9 cellular contexts compared by ENCODE assay signal in the genomic region with DNA sequence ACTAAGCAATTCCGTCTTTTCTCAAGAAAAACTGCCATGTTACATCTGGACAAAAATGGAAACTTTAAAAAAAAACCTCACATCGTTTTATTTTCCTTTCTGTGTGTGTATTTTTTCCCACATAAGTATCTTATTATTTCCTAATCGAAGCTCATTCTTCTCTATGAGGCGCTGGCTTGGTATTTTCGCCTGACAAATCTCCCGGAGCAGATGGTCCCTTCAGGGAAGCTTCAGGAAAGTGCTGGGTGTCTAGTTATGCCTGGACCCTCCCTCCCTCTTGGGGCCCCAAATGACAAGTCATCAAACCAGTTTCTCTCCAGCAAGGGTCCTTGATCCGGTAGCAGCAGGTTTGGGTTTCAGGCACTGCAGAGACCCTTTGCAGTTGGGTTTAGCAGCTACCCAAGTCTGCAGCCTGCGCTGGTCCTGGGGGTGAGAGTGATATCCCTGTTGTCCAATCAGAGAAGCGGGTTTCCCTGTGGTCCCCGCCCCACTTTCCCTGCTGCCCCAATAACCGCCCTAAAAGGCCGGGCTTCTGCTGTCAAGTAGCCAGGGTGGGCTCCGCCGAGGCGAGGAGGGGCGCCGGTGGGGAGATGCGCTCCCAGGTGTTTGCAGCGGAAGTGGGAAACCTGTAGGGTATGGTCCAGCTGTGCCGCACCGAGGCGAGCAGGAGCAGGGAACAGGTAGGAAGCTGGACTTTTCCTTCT. TPM values are rescaled to one million over a fixed set of nuclear protein-coding genes. Genes with fewer than 3 reads are reported as not detected.
DNase-seq lines count a peak whose midpoint lies in the region; ATAC-seq, FAIRE-seq and TF ChIP-seq lines count a peak whose summit lies in the region.
"Had no signal": no experiment of that assay in that cellular context is flagged by ENCODE, and none has a peak within 500 bp of the region (broad histone marks: within the 10 kb centered on the region; RNA-seq: fewer than 3 reads in every experiment).

A gene (plus strand): TSS at position 527 of the 704 bp plus-strand sequence.

- TF ChIP-seq CTCF in cardiac muscle cell (IDR thresholded peaks at IDR 0.05; ENCODE audit: low read depth, low read length), result no peak
- TF ChIP-seq CTCF in bronchial epithelial cell (IDR thresholded peaks at IDR 0.05; ENCODE audit: insufficient read depth, low read length, severe bottlenecking), result no peak

- peaks cover 42% of the 10 kb centered on the region for H3K27me3 ChIP-seq in cardiac muscle cell
- H3K27me3 ChIP-seq in bronchial epithelial cell (ENCODE audit: control insufficient read depth, insufficient read depth, low read length), result no peaks in the 10 kb centered on the region
- H3K27me3 ChIP-seq: BLaER1 had no signal

- H3K27me3 Mint-ChIP-seq in activated CD4-positive, alpha-beta memory T cell treated with anti-CD3 and anti-CD28 coated beads, Interleukin-2, amount 10 ng/mL, durations not matched to agents 7 days and 5 days, result peaks cover 11% of the 10 kb centered on the region

- H3K9me3 ChIP-seq in cardiac muscle cell (ENCODE audit: low read depth), result no peaks in the 10 kb centered on the region

- intact Hi-C loops in cardiac septum (cut with DNase I), result no loop called here

- no peak within 1 kb of the TSS for H3K27ac Mint-ChIP-seq in activated CD4-positive, alpha-beta memory T cell treated with anti-CD3 and anti-CD28 coated beads, Interleukin-2, amount 10 ng/mL, durations not matched to agents 7 days and 5 days

- no peak for ATAC-seq in GM21737 (IDR thresholded peaks at IDR 0.05; ENCODE audit: unreplicated experiment)

- no peaks in the 10 kb centered on the region for H3K36me3 Mint-ChIP-seq in activated CD4-positive, alpha-beta memory T cell treated with anti-CD3 and anti-CD28 coated beads, Interleukin-2, amount 10 ng/mL, durations not matched to agents 7 days and 5 days (ENCODE audit: low read depth)

- no peaks in the 10 kb centered on the region for H3K4me1 ChIP-seq in cardiac muscle cell (ENCODE audit: low read depth)
- H3K4me1 ChIP-seq: BLaER1 had no signal

- H3K4me3 ChIP-seq in cardiac muscle cell (peak within 1 kb of the TSS; percentile 41), bronchial epithelial cell (ENCODE audit: low read depth, low read length) (peak within 1 kb of the TSS; percentile 80), skin epidermis (peak within 1 kb of the TSS; percentile 24 to 60 (median 45))
- H3K4me3 ChIP-seq: BLaER1 had no signal

- H3K4me1 Mint-ChIP-seq in activated CD4-positive, alpha-beta memory T cell treated with anti-CD3 and anti-CD28 coated beads, Interleukin-2, amount 10 ng/mL, durations not matched to agents 7 days and 5 days, result no peaks in the 10 kb centered on the region

- H3K36me3 ChIP-seq in cardiac muscle cell (no peaks in the 10 kb centered on the region), bronchial epithelial cell (ENCODE audit: control insufficient read depth, insufficient read depth, low read length) (no peaks in the 10 kb centered on the region)
- H3K36me3 ChIP-seq: BLaER1 had no signal

- peak; percentile 27 to 88 for DNase-seq in cardiac muscle cell (ENCODE audit: low read depth in 1 of 2, low spot score in 1 of 2)
- DNase-seq in cardiac septum (ENCODE audit: low spot score), result no peak
- DNase-seq in NCI-H1436 treated with DMSO at 0.1 percent for 48 hours (lab: John Stamatoyannopoulos, UW), result peak; percentile 41
- peak; percentile 83 for DNase-seq in bronchial epithelial cell (ENCODE audit: low read depth)
- DNase-seq in iPS-NIHi11 (ENCODE audit: low spot score), result peak; percentile 97
- DNase-seq in activated CD4-positive, alpha-beta memory T cell treated with anti-CD3 and anti-CD28 coated beads, Interleukin-2, amount 10 ng/mL, durations not matched to agents 7 days and 5 days, result no peak

- FAIRE-seq in bronchial epithelial cell (lab: Jason Lieb, UNC), result no peak

- H3K4me3 Mint-ChIP-seq in activated CD4-positive, alpha-beta memory T cell treated with anti-CD3 and anti-CD28 coated beads, Interleukin-2, amount 10 ng/mL, durations not matched to agents 7 days and 5 days, result no peak within 1 kb of the TSS

- CTCF ChIA-PET in activated CD4-positive, alpha-beta memory T cell treated with anti-CD3 and anti-CD28 coated beads, Interleukin-2, amount 10 ng/mL, durations not matched to agents 7 days and 5 days (lab: Charles Lee), result no interaction called here

- POLR2A ChIA-PET in activated CD4-positive, alpha-beta memory T cell treated with anti-CD3 and anti-CD28 coated beads, Interleukin-2, amount 10 ng/mL, durations not matched to agents 7 days and 5 days (lab: Charles Lee), result no interaction called here

- no peaks in the 10 kb centered on the region for H3K9me3 Mint-ChIP-seq in activated CD4-positive, alpha-beta memory T cell treated with anti-CD3 and anti-CD28 coated beads, Interleukin-2, amount 10 ng/mL, durations not matched to agents 7 days and 5 days

- H3K27ac ChIP-seq in cardiac muscle cell (no peak within 1 kb of the TSS), skin epidermis (peak within 1 kb of the TSS in 8 of 21 experiments; percentile 2 to 66 (median 28))
- H3K27ac ChIP-seq: BLaER1 had no signal

RNA-seq across cellular contexts. Expression of the gene that starts here (rescaled TPM):
- total RNA-seq in cardiac muscle cell (4.7 and 5.1 TPM in 2 replicates), cardiac septum (0.27 TPM), bronchial epithelial cell (2.4 and 30.3 TPM in 2 replicates)
- polyA plus RNA-seq in cardiac muscle cell, result 1.6 and 4.2 TPM in 2 replicates
- total RNA-seq in activated CD4-positive, alpha-beta memory T cell treated with anti-CD3 and anti-CD28 coated beads, Interleukin-2, amount 10 ng/mL, durations not matched to agents 7 days and 5 days, result not detected

Comparison
In these comparisons a context has a peak if more than half of its experiments do, and no peak if none do; other contexts are left out.
1. DNase-seq: peak in cardiac muscle cell (2 of 2), NCI-H1436 treated with DMSO at 0.1 percent for 48 hours (single experiment), bronchial epithelial cell (single experiment) and iPS-NIHi11 (single experiment); none in cardiac septum (single experiment) and activated CD4-positive, alpha-beta memory T cell treated with anti-CD3 and anti-CD28 coated beads, Interleukin-2, amount 10 ng/mL, durations not matched to agents 7 days and 5 days (single experiment).
2. Peak in every context shown above with its lines, with median percentiles within 50 percentile points of each other: H3K4me3 ChIP-seq.